In the genomic region with DNA sequence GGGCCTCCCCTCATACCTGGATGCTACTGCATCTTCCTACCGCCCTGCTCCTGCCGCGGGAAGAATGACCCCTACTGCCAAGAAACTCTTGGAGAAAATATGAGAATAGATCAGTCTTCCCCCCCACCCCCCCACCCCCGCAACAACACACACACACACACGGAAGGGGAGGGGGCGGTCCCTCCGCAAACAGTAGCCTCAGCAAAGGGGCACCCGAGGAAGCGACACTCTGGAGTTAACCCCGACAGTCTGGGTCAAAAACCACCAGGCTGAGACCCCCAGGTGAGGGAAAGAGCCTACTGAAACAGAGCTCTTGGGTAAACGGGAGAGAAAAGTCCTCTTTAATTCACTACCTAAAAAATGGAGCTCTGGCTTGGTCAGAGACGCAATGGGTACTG, we compare ENCODE assay signal across 8 cellular contexts. TPM values are rescaled to one million over a fixed set of nuclear protein-coding genes. Genes with fewer than 3 reads are reported as not detected.
DNase-seq lines count a peak whose midpoint lies in the region; ATAC-seq and TF ChIP-seq lines count a peak whose summit lies in the region.

No MANE protein-coding gene starts in this region.

- H3K9me3 ChIP-seq in liver (ENCODE audit: control insufficient read depth in 4 of 4, low read length in 3 of 4) (no peaks in the 10 kb centered on the region), thymus (ENCODE audit: control insufficient read depth) (no peaks in the 10 kb centered on the region)

- H3K27me3 Mint-ChIP-seq in activated CD4-positive, alpha-beta T cell treated with anti-CD3 and anti-CD28 coated beads for 36 hours = no peaks in the 10 kb centered on the region
- H3K27me3 Mint-ChIP-seq in activated naive CD8-positive, alpha-beta T cell treated with anti-CD3 and anti-CD28 coated beads, Interleukin-2, amount 50 U/mL, for 24 hours = peaks cover 2% of the 10 kb centered on the region

- intact Hi-C loops in activated CD4-positive, alpha-beta T cell treated with anti-CD3 and anti-CD28 coated beads for 36 hours (cut with DNase I, micrococcal nuclease) = loop anchor here in 1 of 2 experiments (5.0 kb wide), 1 partner anchor 54 kb away; a partner anchor contains a TSS

- peaks cover 40% of the 10 kb centered on the region for H3K4me1 Mint-ChIP-seq in activated CD4-positive, alpha-beta T cell treated with anti-CD3 and anti-CD28 coated beads for 36 hours
- H3K4me1 Mint-ChIP-seq in activated naive CD8-positive, alpha-beta T cell treated with anti-CD3 and anti-CD28 coated beads, Interleukin-2, amount 50 U/mL, for 24 hours = peaks cover 46% of the 10 kb centered on the region

- H3K9ac ChIP-seq in liver (ENCODE audit: low read depth in 1 of 2, low read length in 2 of 2) = peak overlapping the region; percentile 75 to 87

- H3K4me3 Mint-ChIP-seq in activated CD4-positive, alpha-beta T cell treated with anti-CD3 and anti-CD28 coated beads for 36 hours = peak overlapping the region; percentile 87
- H3K4me3 Mint-ChIP-seq in activated naive CD8-positive, alpha-beta T cell treated with anti-CD3 and anti-CD28 coated beads, Interleukin-2, amount 50 U/mL, for 24 hours = peak overlapping the region; percentile 96

- H3K4me1 ChIP-seq in liver (ENCODE audit: control insufficient read depth in 4 of 4, insufficient read depth in 4 of 4, low read length in 3 of 4) (peaks cover 4 to 40% (median 33%) of the 10 kb centered on the region in 4 donors), thymus (ENCODE audit: control insufficient read depth, insufficient read depth, low read length) (peaks cover 12% of the 10 kb centered on the region)

- H3K36me3 Mint-ChIP-seq in activated CD4-positive, alpha-beta T cell treated with anti-CD3 and anti-CD28 coated beads for 36 hours (ENCODE audit: low read depth) = peaks cover 39% of the 10 kb centered on the region
- peaks cover 32% of the 10 kb centered on the region for H3K36me3 Mint-ChIP-seq in activated naive CD8-positive, alpha-beta T cell treated with anti-CD3 and anti-CD28 coated beads, Interleukin-2, amount 50 U/mL, for 24 hours (ENCODE audit: low read depth)

- H3K36me3 ChIP-seq in liver (ENCODE audit: control insufficient read depth in 4 of 4, insufficient read depth in 3 of 4, low read depth in 1 of 4, low read length in 3 of 4) (peaks cover 0 to 8% (median 4%) of the 10 kb centered on the region in 4 donors), thymus (ENCODE audit: control insufficient read depth, insufficient read depth) (peaks cover 22% of the 10 kb centered on the region)

- H3K27ac ChIP-seq in liver (ENCODE audit: low read depth in 1 of 2, low read length in 2 of 2) = peak overlapping the region in 1 of 2 donors; percentile 70
- H3K27ac ChIP-seq in thymus (ENCODE audit: low read depth) = peak overlapping the region; percentile 67

- DNase-seq in activated CD4-positive, alpha-beta T cell treated with anti-CD3 and anti-CD28 coated beads for 36 hours = peak; percentile 51
- no peak for DNase-seq in activated CD4-positive, alpha-beta T cell treated with anti-CD3 and anti-CD28 coated beads, Interleukin-2, amount 50 U/mL, for 1 hour
- DNase-seq in activated naive CD8-positive, alpha-beta T cell treated with anti-CD3 and anti-CD28 coated beads, Interleukin-2, amount 50 U/mL, for 24 hours = peak; percentile 26
- DNase-seq in AG08396 (ENCODE audit: low spot score) = no peak
- DNase-seq in effector CD8-positive, alpha-beta T cell (lab: John Stamatoyannopoulos, UW) = no peak

- no peak for TF ChIP-seq CTCF in liver (IDR thresholded peaks at IDR 0.05; ENCODE audit: low read depth, low read length, missing input control)

- H3K27ac Mint-ChIP-seq in activated CD4-positive, alpha-beta T cell treated with anti-CD3 and anti-CD28 coated beads for 36 hours = peak overlapping the region; percentile 79
- H3K27ac Mint-ChIP-seq in activated naive CD8-positive, alpha-beta T cell treated with anti-CD3 and anti-CD28 coated beads, Interleukin-2, amount 50 U/mL, for 24 hours = peak overlapping the region; percentile 86

- H3K4me3 ChIP-seq in liver (ENCODE audit: low read depth in 1 of 3, low read length in 3 of 3) (peak overlapping the region; percentile 91 to 99 (median 97)), thymus (ENCODE audit: low read length) (peak overlapping the region; percentile 85)

- no peak for TF ChIP-seq RAD21 in liver (IDR thresholded peaks at IDR 0.05)

- ATAC-seq in activated CD4-positive, alpha-beta T cell treated with anti-CD3 and anti-CD28 coated beads for 36 hours = no peak
- no peak for ATAC-seq in activated naive CD8-positive, alpha-beta T cell treated with anti-CD3 and anti-CD28 coated beads, Interleukin-2, amount 50 U/mL, for 24 hours
- no peak for ATAC-seq in HG03039 (IDR thresholded peaks at IDR 0.05; ENCODE audit: unreplicated experiment)

- H3K9me3 Mint-ChIP-seq in activated CD4-positive, alpha-beta T cell treated with anti-CD3 and anti-CD28 coated beads for 36 hours (ENCODE audit: low read depth) = no peaks in the 10 kb centered on the region
- H3K9me3 Mint-ChIP-seq in activated naive CD8-positive, alpha-beta T cell treated with anti-CD3 and anti-CD28 coated beads, Interleukin-2, amount 50 U/mL, for 24 hours = no peaks in the 10 kb centered on the region

- WGBS in liver = 4% methylated on average over 12 of the region's 12 CpGs
- WGBS in thymus = 6% methylated on average over 12 of the region's 12 CpGs

- H3K27me3 ChIP-seq in liver (ENCODE audit: control insufficient read depth in 4 of 4, insufficient read depth in 4 of 4, low read length in 3 of 4) (no peaks in the 10 kb centered on the region), thymus (ENCODE audit: control insufficient read depth, insufficient read depth) (no peaks in the 10 kb centered on the region)

- POLR2A ChIA-PET in activated CD4-positive, alpha-beta T cell treated with anti-CD3 and anti-CD28 coated beads for 36 hours (lab: Charles Lee) = interaction anchor here (0.7 to 3.8 kb wide), 5 partner anchors 9 to 110 kb away, joined by 3 to 28 read pairs (median 4); no protein-coding TSS in a partner anchor

- CTCF ChIA-PET in activated CD4-positive, alpha-beta T cell treated with anti-CD3 and anti-CD28 coated beads for 36 hours (lab: Charles Lee) = interaction anchor here (0.5 to 1.5 kb wide), 6 partner anchors 39 to 117 kb away, joined by 3 to 6 read pairs (median 4); no protein-coding TSS in a partner anchor

TF ChIP-seq in liver, 16 proteins besides CTCF, POLR2A, EP300 and RAD21 (continues in another document):
- TF ChIP-seq HNF4G (IDR thresholded peaks at IDR 0.05) (no peak), TAF1 (conservative IDR thresholded peaks at IDR 0.05) (no peak), RXRA (IDR thresholded peaks at IDR 0.05) (no peak), FOXA2 (IDR thresholded peaks at IDR 0.05) (no peak), FOXA1 (IDR thresholded peaks at IDR 0.05) (no peak), YY1 (IDR thresholded peaks at IDR 0.05) (no peak)
- TF ChIP-seq, protein P1, sequence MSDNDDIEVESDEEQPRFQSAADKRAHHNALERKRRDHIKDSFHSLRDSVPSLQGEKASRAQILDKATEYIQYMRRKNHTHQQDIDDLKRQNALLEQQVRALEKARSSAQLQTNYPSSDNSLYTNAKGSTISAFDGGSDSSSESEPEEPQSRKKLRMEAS (IDR thresholded peaks at IDR 0.05) = no peak
- TF ChIP-seq, protein P2, sequence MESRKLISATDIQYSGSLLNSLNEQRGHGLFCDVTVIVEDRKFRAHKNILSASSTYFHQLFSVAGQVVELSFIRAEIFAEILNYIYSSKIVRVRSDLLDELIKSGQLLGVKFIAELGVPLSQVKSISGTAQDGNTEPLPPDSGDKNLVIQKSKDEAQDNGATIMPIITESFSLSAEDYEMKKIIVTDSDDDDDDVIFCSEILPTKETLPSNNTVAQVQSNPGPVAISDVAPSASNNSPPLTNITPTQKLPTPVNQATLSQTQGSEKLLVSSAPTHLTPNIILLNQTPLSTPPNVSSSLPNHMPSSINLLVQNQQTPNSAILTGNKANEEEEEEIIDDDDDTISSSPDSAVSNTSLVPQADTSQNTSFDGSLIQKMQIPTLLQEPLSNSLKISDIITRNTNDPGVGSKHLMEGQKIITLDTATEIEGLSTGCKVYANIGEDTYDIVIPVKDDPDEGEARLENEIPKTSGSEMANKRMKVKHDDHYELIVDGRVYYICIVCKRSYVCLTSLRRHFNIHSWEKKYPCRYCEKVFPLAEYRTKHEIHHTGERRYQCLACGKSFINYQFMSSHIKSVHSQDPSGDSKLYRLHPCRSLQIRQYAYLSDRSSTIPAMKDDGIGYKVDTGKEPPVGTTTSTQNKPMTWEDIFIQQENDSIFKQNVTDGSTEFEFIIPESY (IDR thresholded peaks at IDR 0.05) = no peak

RNA-seq across cellular contexts. Expression of a gene that starts 1.2 kb away (rescaled TPM):
- total RNA-seq in activated CD4-positive, alpha-beta T cell treated with anti-CD3 and anti-CD28 coated beads for 36 hours = 10 to 100 TPM; 13.6 to 14.5 TPM
- 1 to 10 TPM; 3.4 to 3.8 TPM for total RNA-seq in liver
- 1 to 10 TPM; 1.5 to 3.0 TPM for polyA plus RNA-seq in liver
- polyA plus RNA-seq in thymus = 8.1 TPM

RNA-seq across cellular contexts. Expression of a gene that starts 33.1 kb away (rescaled TPM):
- 10 to 100 TPM; 46.5 to 52.2 TPM for total RNA-seq in activated CD4-positive, alpha-beta T cell treated with anti-CD3 and anti-CD28 coated beads for 36 hours
- total RNA-seq in liver = 10 to 100 TPM; 35.2 to 50.1 TPM
- polyA plus RNA-seq in liver (10 to 100 TPM; 43.6 to 81.8 TPM), thymus (100 TPM)

RNA-seq across cellular contexts. Expression of a gene that starts 34.1 kb away (rescaled TPM):
- total RNA-seq in activated CD4-positive, alpha-beta T cell treated with anti-CD3 and anti-CD28 coated beads for 36 hours = 1 to 10 TPM in 1 of 2 experiments, under 1 TPM in 1; 0.89 to 1.2 TPM
- total RNA-seq in liver = 1 to 10 TPM; 3.1 to 3.8 TPM
- polyA plus RNA-seq in liver = 1 to 10 TPM; 4.1 to 6.2 TPM
- 3.2 TPM for polyA plus RNA-seq in thymus

RNA-seq across cellular contexts. Expression of a gene that starts 54.6 kb away (rescaled TPM):
- total RNA-seq in activated CD4-positive, alpha-beta T cell treated with anti-CD3 and anti-CD28 coated beads for 36 hours = 10 to 100 TPM; 51.5 to 72.1 TPM
- total RNA-seq in liver = 10 to 100 TPM; 12.1 to 20.5 TPM
- polyA plus RNA-seq in liver = 10 to 100 TPM; 11.2 to 12.1 TPM
- 31.3 TPM for polyA plus RNA-seq in thymus

Comparison
In these comparisons a context has a peak if more than half of its experiments do, and no peak if none do; other contexts are left out.
1. DNase-seq: peak in activated CD4-positive, alpha-beta T cell treated with anti-CD3 and anti-CD28 coated beads for 36 hours (single experiment) and activated naive CD8-positive, alpha-beta T cell treated with anti-CD3 and anti-CD28 coated beads, Interleukin-2, amount 50 U/mL, for 24 hours (single experiment); none in activated CD4-positive, alpha-beta T cell treated with anti-CD3 and anti-CD28 coated beads, Interleukin-2, amount 50 U/mL, for 1 hour (single experiment), AG08396 (single experiment) and effector CD8-positive, alpha-beta T cell (single experiment).